In the genomic region with DNA sequence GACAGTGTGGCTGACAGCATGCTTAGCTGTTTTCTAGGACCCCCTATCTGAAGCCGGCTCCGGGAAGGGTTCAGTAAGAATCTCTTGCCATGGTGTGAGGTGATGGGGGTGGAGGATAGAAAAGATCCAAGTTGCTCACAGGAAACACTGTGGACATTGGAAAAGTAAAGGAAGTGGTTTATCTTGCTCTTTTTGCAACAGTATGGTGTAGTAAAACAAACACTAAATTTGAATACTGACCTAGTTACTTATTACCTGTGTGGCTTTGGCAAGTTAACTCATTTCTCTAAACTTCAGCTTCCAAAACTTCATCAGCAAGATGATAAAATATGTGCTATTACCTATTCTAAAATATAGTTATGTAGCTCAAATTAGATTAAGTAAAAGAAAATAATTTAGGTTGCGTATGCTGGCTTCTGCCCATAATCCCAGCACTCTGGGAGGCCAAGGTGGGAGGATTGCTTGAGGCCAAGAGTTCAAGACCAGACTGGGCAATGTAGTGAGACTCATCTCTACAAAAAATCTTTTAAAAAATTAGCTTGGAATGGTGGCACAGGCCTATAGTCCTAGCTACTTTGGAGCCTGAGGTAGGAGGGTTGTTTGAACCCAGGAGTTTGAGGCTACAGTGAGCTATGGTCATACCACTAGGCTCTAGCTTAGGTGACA, we compare ENCODE assay signal across 24 cellular contexts. TPM values are rescaled to one million over a fixed set of nuclear protein-coding genes. Genes with fewer than 3 reads are reported as not detected.
DNase-seq lines count a peak whose midpoint lies in the region; ATAC-seq, FAIRE-seq and TF ChIP-seq lines count a peak whose summit lies in the region.
"Had no signal": no experiment of that assay in that cellular context is flagged by ENCODE, and none has a peak within 500 bp of the region (broad histone marks: within the 10 kb centered on the region; RNA-seq: fewer than 3 reads in every experiment).

No MANE protein-coding gene starts in this region.

- intact Hi-C loops in pancreas (cut with DNase I) = no loop called here

- WGBS in pancreas, 2 donors = 50 to 60% methylated on average over 3 of the region's 3 CpGs

- H3K4me3 ChIP-seq in pancreas (no peak overlapping the region), H7 (ENCODE audit: insufficient read depth, low read depth, low read length) (no peak overlapping the region)
- H3K4me3 ChIP-seq: ovary, transverse colon had no signal

- FAIRE-seq in GM12892 (lab: Jason Lieb, UNC) = peak; percentile 9
- no peak for FAIRE-seq in pancreas (lab: Jason Lieb, UNC)

- TF ChIP-seq CTCF in pancreas (IDR thresholded peaks at IDR 0.05) = no peak

- DNase-seq in GM12892 (ENCODE audit: insufficient read length) (no peak), NCI-H526 treated with DMSO at 0.1 percent for 48 hours (lab: John Stamatoyannopoulos, UW) (peak; percentile 51), kidney tubule cell (ENCODE audit: low spot score) (peak; percentile 66), pancreas (no peak), GM03348 (ENCODE audit: low spot score) (no peak), NCI-H1048 (lab: John Stamatoyannopoulos, UW) (no peak), H7 (no peak), NCI-H1092 (lab: John Stamatoyannopoulos, UW) (no peak)
- DNase-seq: activated CD4-positive, alpha-beta T cell treated with anti-CD3 and anti-CD28 coated beads, Interleukin-2, amount 50 U/mL, for 1 hour; activated effector memory CD4-positive, alpha-beta T cell treated with Interleukin-2 at 50 U/mL for 16 hours; activated naive CD8-positive, alpha-beta T cell treated with anti-CD3 and anti-CD28 coated beads, Interleukin-2, amount 10 ng/mL, durations not matched to agents 7 days and 5 days; HFFc6; NCI-H187 treated with DMSO at 0.1 percent for 48 hours; NCI-H226; OCI-M1; ovary; T-helper 9 cell; transverse colon; WERI-Rb-1 had no signal

- peaks cover 13 to 27% (median 14%) of the 10 kb centered on the region in 3 donors for H3K4me1 ChIP-seq in pancreas

- H3K36me3 ChIP-seq in pancreas (no peaks in the 10 kb centered on the region), H7 (replicated peaks; ENCODE audit: control insufficient read depth, insufficient read depth, low read length) (peaks cover 4% of the 10 kb centered on the region)
- H3K36me3 ChIP-seq: ovary had no signal

- ATAC-seq in pancreas = peak; percentile 63 to 75 (median 67)
- ATAC-seq: natural killer cell treated with Interleukin-12 subunit alpha and Interleukin-12 subunit beta and Interleukin-15 and Interleukin-18, amount 100 ng/mL, for 72 hours; sciatic nerve had no signal

- H3K27me3 ChIP-seq in pancreas = no peaks in the 10 kb centered on the region
- no peaks in the 10 kb centered on the region for H3K27me3 ChIP-seq in H7 (ENCODE audit: control insufficient read depth, insufficient read depth, low read length)
- H3K27me3 ChIP-seq: ovary, transverse colon had no signal

- TF ChIP-seq POLR2A in GM12892 (IDR thresholded peaks at IDR 0.05; ENCODE audit: low read depth, low read length) = no peak

- peak overlapping the region in 1 of 4 donors; percentile 32 for H3K27ac ChIP-seq in pancreas
- H3K27ac ChIP-seq: C4-2B, WERI-Rb-1 had no signal

- H3K9me3 ChIP-seq in pancreas = no peaks in the 10 kb centered on the region
- H3K9me3 ChIP-seq: ovary, transverse colon had no signal

RNA-seq across cellular contexts. Expression of a gene that starts 51.6 kb away (rescaled TPM):
- not detected for polyA plus RNA-seq in GM12892 (2012; ENCODE audit: missing spikeins)
- total RNA-seq in pancreas = 1 to 10 TPM in 1 of 6 donors, under 1 TPM in 2, not detected in 3; 0.16 to 5.2 (median 0.22) TPM
- 1 to 10 TPM; 1.0 to 3.5 TPM for polyA plus RNA-seq in pancreas
- total RNA-seq in H7 (2014; rRNA removed; shearing (Covaris generic)) = 2.4 and 12.8 TPM in 2 replicates
- total RNA-seq: dermis microvascular lymphatic vessel endothelial cell; HFFc6; LHCN-M2; natural killer cell treated with Interleukin-12 subunit alpha and Interleukin-12 subunit beta and Interleukin-15 and Interleukin-18, amount 100 ng/mL, for 72 hours had no signal

RNA-seq across cellular contexts. Expression of a gene that starts 59.3 kb away (rescaled TPM):
- polyA plus RNA-seq in GM12892 (2012; ENCODE audit: missing spikeins) = not detected
- 1 to 10 TPM in 1 of 6 donors, not detected in 5; 3.7 TPM for total RNA-seq in pancreas
- 1 to 10 TPM in 1 of 2 donors, not detected in 1; 2.9 TPM for polyA plus RNA-seq in pancreas
- not detected in 2 replicates for total RNA-seq in H7 (2014; rRNA removed; shearing (Covaris generic))
- total RNA-seq: activated naive CD8-positive, alpha-beta T cell treated with anti-CD3 and anti-CD28 coated beads, Interleukin-2, amount 10 ng/mL, durations not matched to agents 7 days and 5 days; dermis microvascular lymphatic vessel endothelial cell; HFFc6; LHCN-M2; natural killer cell treated with Interleukin-12 subunit alpha and Interleukin-12 subunit beta and Interleukin-15 and Interleukin-18, amount 100 ng/mL, for 72 hours; sciatic nerve had no signal
- polyA plus RNA-seq: ovary had no signal

Comparison
In these comparisons a context has a peak if more than half of its experiments do, and no peak if none do; other contexts are left out.
1. DNase-seq: peak in NCI-H526 treated with DMSO at 0.1 percent for 48 hours (single experiment) and kidney tubule cell (single experiment); none in GM12892 (single experiment), pancreas (0 of 6), GM03348 (single experiment), NCI-H1048 (single experiment), H7 (single experiment) and NCI-H1092 (single experiment).